ENCODE assay signal across 1 cellular context in genomic region chr15:60395276-60396011, GRCh38.
TF ChIP-seq lines count a peak whose summit lies in the region.

No MANE protein-coding gene starts in this region.

TF ChIP-seq in H1, 55 proteins besides CTCF, POLR2A, EP300 and RAD21 (continued from another document):
- TF ChIP-seq SP2 (IDR thresholded peaks at IDR 0.05; ENCODE audit: low read length) (no peak), BACH1 (IDR thresholded peaks at IDR 0.05; ENCODE audit: low read length) (no peak), POU5F1 (IDR thresholded peaks at IDR 0.05; ENCODE audit: low read depth, low read length) (no peak)
- TF ChIP-seq, protein P1, sequence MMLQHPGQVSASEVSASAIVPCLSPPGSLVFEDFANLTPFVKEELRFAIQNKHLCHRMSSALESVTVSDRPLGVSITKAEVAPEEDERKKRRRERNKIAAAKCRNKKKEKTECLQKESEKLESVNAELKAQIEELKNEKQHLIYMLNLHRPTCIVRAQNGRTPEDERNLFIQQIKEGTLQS (IDR thresholded peaks at IDR 0.05; ENCODE audit: insufficient read depth, low read depth, low read length): no peak
